ENCODE assay signal across 22 cellular contexts in the genomic region with DNA sequence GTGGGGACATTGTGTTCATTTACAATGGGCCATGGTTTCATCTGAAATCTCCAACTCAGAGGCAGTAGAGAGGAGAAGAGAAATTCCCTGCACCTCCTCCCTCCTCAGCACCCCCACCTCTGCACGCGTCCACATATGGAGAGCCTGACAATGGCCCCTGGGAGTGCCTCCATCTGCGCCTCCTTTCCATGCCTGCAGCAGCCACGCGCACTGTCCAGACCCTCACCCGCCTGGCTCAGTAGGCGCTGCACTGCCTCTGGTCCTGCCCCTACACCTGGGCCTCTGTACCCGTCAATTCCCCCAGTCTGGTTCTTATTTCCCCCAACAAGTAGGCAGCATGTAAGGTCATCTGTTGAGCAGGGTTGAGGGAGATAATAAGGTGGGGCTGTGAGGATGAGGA. TPM values are rescaled to one million over a fixed set of nuclear protein-coding genes. Genes with fewer than 3 reads are reported as not detected.
DNase-seq lines count a peak whose midpoint lies in the region; ATAC-seq, FAIRE-seq and TF ChIP-seq lines count a peak whose summit lies in the region.
"Had no signal": no experiment of that assay in that cellular context is flagged by ENCODE, and none has a peak within 500 bp of the region (broad histone marks: within the 10 kb centered on the region; RNA-seq: fewer than 3 reads in every experiment).

No MANE protein-coding gene starts in this region.

- no peak overlapping the region for H3K4me3 Mint-ChIP-seq in stimulated activated naive B cell treated with anti-CD40 and anti-IgM and Interleukin-4, amounts not matched to agents 10 μg/mL and 1 μg/mL and 100 μg/mL, for 72 hours
- no peak overlapping the region for H3K4me3 Mint-ChIP-seq in endothelial cell (ENCODE audit: unreplicated experiment)
- H3K4me3 Mint-ChIP-seq: CD14-positive monocyte; CD4-positive, alpha-beta memory T cell; CD4-positive, CD25-positive, alpha-beta regulatory T cell; CD8-positive, alpha-beta memory T cell had no signal

- no TSS peak for BruUV-seq in HepG2 (replicated peaks; lab: Mats Ljungman, UMichigan)

- DNase-seq in HepG2 (ENCODE audit: low spot score) = no peak
- DNase-seq in right lobe of liver = no peak
- peak; percentile 9 for DNase-seq in medulla oblongata (ENCODE audit: extremely low spot score)
- peak; percentile 45 for DNase-seq in pons (ENCODE audit: low spot score)
- DNase-seq in stimulated activated naive B cell treated with anti-CD40 and anti-IgM and Interleukin-4, amounts not matched to agents 10 μg/mL and 1 μg/mL and 100 μg/mL, for 72 hours = no peak
- no peak for DNase-seq in SW480 (ENCODE audit: low spot score)
- no peak for DNase-seq in endothelial cell (ENCODE audit: low spot score)
- DNase-seq: BE2C; C1 segment of cervical spinal cord; CD4-positive, alpha-beta memory T cell; COR-L47; DMS153; DMS79; DND-41; GDM1 had no signal

- H3K27ac Mint-ChIP-seq in stimulated activated naive B cell treated with anti-CD40 and anti-IgM and Interleukin-4, amounts not matched to agents 10 μg/mL and 1 μg/mL and 100 μg/mL, for 72 hours = peak overlapping the region; percentile 42
- H3K27ac Mint-ChIP-seq in endothelial cell (ENCODE audit: unreplicated experiment) = no peak overlapping the region
- H3K27ac Mint-ChIP-seq: CD14-positive monocyte; CD4-positive, alpha-beta memory T cell had no signal

- TF ChIP-seq CTCF in HepG2 (CRISPR knock-in tag; IDR thresholded peaks at IDR 0.05) (no peak), right lobe of liver (IDR thresholded peaks at IDR 0.05) (no peak), endothelial cell (IDR thresholded peaks at IDR 0.05; ENCODE audit: unreplicated experiment) (no peak)

- H3K27me3 ChIP-seq in HepG2 (ENCODE audit: control insufficient read depth in 1 of 2, insufficient read depth in 2 of 2, low read length in 2 of 2) (peaks cover 0 to 22% of the 10 kb centered on the region in 2 experiments; a peak in 3 of 5 replicates), right lobe of liver (no peaks in the 10 kb centered on the region)
- H3K27me3 ChIP-seq: BE2C, BLaER1 had no signal

- CTCF ChIA-PET in HepG2 (lab: Yijun Ruan, JAX; ENCODE audit: low intra/inter-chr PET ratio, low total read pairs) = interaction anchor here (3.1 kb wide), 1 partner anchor 54 kb away, joined by 24 read pairs; no protein-coding TSS in a partner anchor

- no peak overlapping the region for H3K4me3 ChIP-seq in HepG2 (replicated peaks in 1 of 3; ENCODE audit: insufficient read depth in 1 of 3, low read depth in 2 of 3, low read length in 3 of 3)
- no peak overlapping the region for H3K4me3 ChIP-seq in right lobe of liver
- H3K4me3 ChIP-seq: BLaER1, GM12878 had no signal

- no peak overlapping the region for H3K4me2 ChIP-seq in HepG2 (ENCODE audit: low read depth, low read length)
- H3K4me2 ChIP-seq: BLaER1 had no signal

- no peak for TF ChIP-seq RAD21 in HepG2 (CRISPR knock-in tag; IDR thresholded peaks at IDR 0.05)

- no peak overlapping the region for H3K9ac ChIP-seq in HepG2 (ENCODE audit: insufficient read depth, low read depth, low read length)
- H3K9ac ChIP-seq: BLaER1 had no signal

- H3K4me1 ChIP-seq in HepG2 (ENCODE audit: insufficient read depth, low read length) = no peaks in the 10 kb centered on the region
- H3K4me1 ChIP-seq in right lobe of liver = no peaks in the 10 kb centered on the region
- H3K4me1 ChIP-seq: BE2C, BLaER1 had no signal

- no peak for ATAC-seq in HepG2
- no peak for ATAC-seq in right lobe of liver
- no peak for ATAC-seq in stimulated activated naive B cell treated with anti-CD40 and anti-IgM and Interleukin-4, amounts not matched to agents 10 μg/mL and 1 μg/mL and 100 μg/mL, for 72 hours (replicated peaks)
- no peak for ATAC-seq in GM21423 (IDR thresholded peaks at IDR 0.05; ENCODE audit: unreplicated experiment)

- no peak overlapping the region for H2AFZ ChIP-seq in HepG2 (ENCODE audit: low read length)

- peaks cover 9 to 10% of the 10 kb centered on the region in 2 donors for H3K4me1 Mint-ChIP-seq in stimulated activated naive B cell treated with anti-CD40 and anti-IgM and Interleukin-4, amounts not matched to agents 10 μg/mL and 1 μg/mL and 100 μg/mL, for 72 hours
- peaks cover 3% of the 10 kb centered on the region for H3K4me1 Mint-ChIP-seq in endothelial cell (ENCODE audit: unreplicated experiment)

- peaks cover 4% of the 10 kb centered on the region; the same call in 1 of the 2 replicates for H4K20me1 ChIP-seq in HepG2 (ENCODE audit: insufficient read depth, low read length)

- H3K36me3 Mint-ChIP-seq in stimulated activated naive B cell treated with anti-CD40 and anti-IgM and Interleukin-4, amounts not matched to agents 10 μg/mL and 1 μg/mL and 100 μg/mL, for 72 hours = peaks cover 6 to 17% of the 10 kb centered on the region in 2 donors
- peaks cover 15% of the 10 kb centered on the region for H3K36me3 Mint-ChIP-seq in endothelial cell (ENCODE audit: low read depth, unreplicated experiment)

- POLR2A ChIA-PET in HepG2 (lab: Yijun Ruan, JAX) = interaction anchor here (1.0 to 1.5 kb wide), 4 partner anchors 24 to 87 kb away, joined by 3 to 6 read pairs (median 4); a partner anchor contains a TSS

- no peaks in the 10 kb centered on the region for H3K9me3 Mint-ChIP-seq in stimulated activated naive B cell treated with anti-CD40 and anti-IgM and Interleukin-4, amounts not matched to agents 10 μg/mL and 1 μg/mL and 100 μg/mL, for 72 hours
- H3K9me3 Mint-ChIP-seq in endothelial cell (ENCODE audit: unreplicated experiment) = no peaks in the 10 kb centered on the region
- H3K9me3 Mint-ChIP-seq: CD14-positive monocyte; CD4-positive, alpha-beta memory T cell; CD4-positive, CD25-positive, alpha-beta regulatory T cell; CD8-positive, alpha-beta memory T cell had no signal

- H3K27me3 Mint-ChIP-seq in stimulated activated naive B cell treated with anti-CD40 and anti-IgM and Interleukin-4, amounts not matched to agents 10 μg/mL and 1 μg/mL and 100 μg/mL, for 72 hours = peaks cover 12 to 13% of the 10 kb centered on the region in 2 donors
- peaks cover 6% of the 10 kb centered on the region for H3K27me3 Mint-ChIP-seq in endothelial cell (ENCODE audit: unreplicated experiment)

- H3K79me2 ChIP-seq in HepG2 (ENCODE audit: insufficient read depth, low read length) = no peaks in the 10 kb centered on the region

- FAIRE-seq in HepG2 (lab: Jason Lieb, UNC) = no peak
- FAIRE-seq: A204.1 had no signal

- TF ChIP-seq EP300 in HepG2 (IDR thresholded peaks at IDR 0.05; ENCODE audit: low read depth in 2 of 2, low read length in 2 of 2) (no peak), HepG2 (CRISPR knock-in tag; IDR thresholded peaks at IDR 0.05; ENCODE audit: borderline replicate concordance) (no peak)

- intact Hi-C loops in HepG2 (cut with micrococcal nuclease; ENCODE audit: unreplicated experiment) (no loop called here), right lobe of liver (cut with DNase I) (no loop called here)

- peaks cover 4 to 9% of the 10 kb centered on the region in 2 experiments for H3K36me3 ChIP-seq in HepG2 (replicated peaks in 1 of 2; ENCODE audit: control insufficient read depth in 1 of 2, insufficient read depth in 2 of 2, low read length in 2 of 2)
- peaks cover 0 to 11% (median 5%) of the 10 kb centered on the region in 4 donors for H3K36me3 ChIP-seq in right lobe of liver
- H3K36me3 ChIP-seq: BE2C had no signal

- 90% methylated on average over 8 of the region's 8 CpGs for WGBS in HepG2 (ENCODE audit: low lambda C conversion rate)
- WGBS in right lobe of liver (ENCODE audit: insufficient coverage, low coverage, low lambda C conversion rate, missing lambda C conversion rate) = 100% methylated on average over 1 of the region's 8 CpGs

- no peaks in the 10 kb centered on the region for H3K9me3 ChIP-seq in HepG2 (ENCODE audit: low read length)
- H3K9me3 ChIP-seq in right lobe of liver = no peaks in the 10 kb centered on the region
- H3K9me3 ChIP-seq: BE2C, BLaER1 had no signal

- TF ChIP-seq POLR2A in HepG2 (IDR thresholded peaks at IDR 0.05; ENCODE audit: insufficient read depth in 1 of 2, low read depth in 2 of 2, low read length in 2 of 2) = no peak
- TF ChIP-seq POLR2A in right lobe of liver (IDR thresholded peaks at IDR 0.05) = no peak

- in situ Hi-C loops in HepG2 (cut with HindIII; ENCODE audit: extremely low pct_ligation_motif_present, low pct_unique_long_range_greater_than_20kb) = no loop called here

- H3K27ac ChIP-seq in HepG2 (ENCODE audit: extremely low read length, insufficient read depth, low read length) = no peak overlapping the region
- H3K27ac ChIP-seq in right lobe of liver = no peak overlapping the region
- H3K27ac ChIP-seq: BLaER1 had no signal

RNA-seq across cellular contexts. Expression of a gene that starts 23.8 kb away (rescaled TPM):
- 137 and 201 TPM in 2 replicates for total RNA-seq in HepG2 (2016; rRNA removed; fragmentation: Illumina TruSeq; extraction: Trizol)
- total RNA-seq in HepG2 (2016; cell fraction: cytosol; rRNA removed; fragmentation: Illumina TruSeq; extraction: Trizol; ENCODE audit: low read depth) = 24.8 and 26.8 TPM in 2 replicates
- total RNA-seq in HepG2 (2016; cell fraction: insoluble cytoplasmic fraction; rRNA removed; fragmentation: Illumina TruSeq; extraction: Trizol) = 141 and 201 TPM in 2 replicates
- 59.1 and 67.5 TPM in 2 replicates for total RNA-seq in HepG2 (2016; cell fraction: membrane; rRNA removed; fragmentation: Illumina TruSeq; extraction: Trizol)
- total RNA-seq in HepG2 (2016; cell fraction: nucleus; rRNA removed; fragmentation: Illumina TruSeq; extraction: Trizol) = 97.8 and 104 TPM in 2 replicates
- 21.4 and 37.8 TPM in 2 replicates for polyA plus RNA-seq in HepG2 (2011; rRNA removed)
- polyA plus RNA-seq in HepG2 (2011; cell fraction: cytosol; rRNA removed) = 12.6 and 13.9 TPM in 2 replicates
- 27.5 and 27.6 TPM in 2 replicates for polyA plus RNA-seq in HepG2 (2011; cell fraction: nucleus; rRNA removed)
- 40.5 and 55.7 TPM in 2 replicates for polyA plus RNA-seq in HepG2 (2012)
- polyA plus RNA-seq in HepG2 (2016; cell fraction: cytosol; fragmentation: Illumina TruSeq; extraction: Trizol; ENCODE audit: low read depth) = 11.5 and 12.0 TPM in 2 replicates
- polyA plus RNA-seq in HepG2 (2016; cell fraction: insoluble cytoplasmic fraction; fragmentation: Illumina TruSeq; extraction: Trizol; ENCODE audit: low read depth) = 227 and 245 TPM in 2 replicates
- polyA plus RNA-seq in HepG2 (2016; cell fraction: membrane; fragmentation: Illumina TruSeq; extraction: Trizol; ENCODE audit: low read depth) = 34.6 and 35.3 TPM in 2 replicates
- polyA plus RNA-seq in HepG2 (2016; cell fraction: nucleus; fragmentation: Illumina TruSeq; extraction: Trizol; ENCODE audit: insufficient read depth, low read depth) = 171 and 172 TPM in 2 replicates
- 10.5 and 15.8 TPM in 2 replicates for polyA minus RNA-seq in HepG2 (2011; rRNA and poly(A)+ RNA removed; ENCODE audit: low replicate concordance)
- 21.2 and 26.5 TPM in 2 replicates for polyA minus RNA-seq in HepG2 (2011; cell fraction: cytosol; rRNA and poly(A)+ RNA removed)
- 78.7 and 82.7 TPM in 2 replicates for polyA minus RNA-seq in HepG2 (2011; cell fraction: nucleus; rRNA and poly(A)+ RNA removed)
- 10 to 100 TPM; 10.4 to 14.3 (median 12.8) TPM for total RNA-seq in right lobe of liver
- total RNA-seq in endothelial cell (ENCODE audit: unreplicated experiment) = 24.7 TPM

RNA-seq across cellular contexts. Expression of a gene that starts 24.2 kb away (rescaled TPM):
- total RNA-seq in HepG2 (2016; rRNA removed; fragmentation: Illumina TruSeq; extraction: Trizol) (56.1 and 66.9 TPM in 2 replicates), right lobe of liver (10 to 100 TPM; 15.5 to 37.8 (median 23.1) TPM), endothelial cell (ENCODE audit: unreplicated experiment) (4.6 TPM)
- 22.7 and 26.1 TPM in 2 replicates for total RNA-seq in HepG2 (2016; cell fraction: cytosol; rRNA removed; fragmentation: Illumina TruSeq; extraction: Trizol; ENCODE audit: low read depth)
- 61.5 and 66.5 TPM in 2 replicates for total RNA-seq in HepG2 (2016; cell fraction: insoluble cytoplasmic fraction; rRNA removed; fragmentation: Illumina TruSeq; extraction: Trizol)
- total RNA-seq in HepG2 (2016; cell fraction: membrane; rRNA removed; fragmentation: Illumina TruSeq; extraction: Trizol) = 35.2 and 36.9 TPM in 2 replicates
- total RNA-seq in HepG2 (2016; cell fraction: nucleus; rRNA removed; fragmentation: Illumina TruSeq; extraction: Trizol) = 77.4 and 90.5 TPM in 2 replicates
- polyA plus RNA-seq in HepG2 (2011; rRNA removed) = 23.5 and 32.0 TPM in 2 replicates
- 15.9 and 19.6 TPM in 2 replicates for polyA plus RNA-seq in HepG2 (2011; cell fraction: cytosol; rRNA removed)
- polyA plus RNA-seq in HepG2 (2011; cell fraction: nucleus; rRNA removed) = 35.0 and 56.3 TPM in 2 replicates
- 27.8 and 41.9 TPM in 2 replicates for polyA plus RNA-seq in HepG2 (2012)
- polyA plus RNA-seq in HepG2 (2016; cell fraction: cytosol; fragmentation: Illumina TruSeq; extraction: Trizol; ENCODE audit: low read depth) = 23.8 and 24.1 TPM in 2 replicates
- polyA plus RNA-seq in HepG2 (2016; cell fraction: insoluble cytoplasmic fraction; fragmentation: Illumina TruSeq; extraction: Trizol; ENCODE audit: low read depth) = 52.5 and 59.2 TPM in 2 replicates
- polyA plus RNA-seq in HepG2 (2016; cell fraction: membrane; fragmentation: Illumina TruSeq; extraction: Trizol; ENCODE audit: low read depth) = 25.0 and 27.3 TPM in 2 replicates
- polyA plus RNA-seq in HepG2 (2016; cell fraction: nucleus; fragmentation: Illumina TruSeq; extraction: Trizol; ENCODE audit: insufficient read depth, low read depth) = 106 and 118 TPM in 2 replicates
- 8.4 and 24.6 TPM in 2 replicates for polyA minus RNA-seq in HepG2 (2011; rRNA and poly(A)+ RNA removed; ENCODE audit: low replicate concordance)
- 7.8 and 11.8 TPM in 2 replicates for polyA minus RNA-seq in HepG2 (2011; cell fraction: cytosol; rRNA and poly(A)+ RNA removed)
- 42.6 and 78.7 TPM in 2 replicates for polyA minus RNA-seq in HepG2 (2011; cell fraction: nucleus; rRNA and poly(A)+ RNA removed)

Comparison
In these comparisons a context has a peak if more than half of its experiments do, and no peak if none do; other contexts are left out.
1. DNase-seq: peak in medulla oblongata (single experiment) and pons (single experiment); none in HepG2 (single experiment), right lobe of liver (0 of 3), stimulated activated naive B cell treated with anti-CD40 and anti-IgM and Interleukin-4, amounts not matched to agents 10 μg/mL and 1 μg/mL and 100 μg/mL, for 72 hours (single experiment), SW480 (single experiment) and endothelial cell (single experiment).